ENCODE assay signal across 24 cellular contexts in genomic region chr11:77143405-77144020, GRCh38. TPM values are rescaled to one million over a fixed set of nuclear protein-coding genes. Genes with fewer than 3 reads are reported as not detected.
"Had no signal": no experiment of that assay in that cellular context is flagged by ENCODE, and none has a peak within 500 bp of the region (broad histone marks: within the 10 kb centered on the region; RNA-seq: fewer than 3 reads in every experiment).

No MANE protein-coding gene starts in this region.

- H3K4me3 Mint-ChIP-seq: activated B cell treated with CpG ODN at 0.5 μM for 24 hours; activated CD4-positive, alpha-beta T cell treated with anti-CD3 and anti-CD28 coated beads, Interleukin-2, amount 10 ng/mL, durations not matched to agents 24 days and 14 days; activated naive CD4-positive, alpha-beta T cell treated with anti-CD3 and anti-CD28 coated beads, Interleukin-2, amount 10 ng/mL, durations not matched to agents 7 days and 5 days; activated naive CD8-positive, alpha-beta T cell treated with anti-CD3 and anti-CD28 coated beads, Interleukin-2, amount 50 U/mL, for 24 hours; activated T-cell treated with anti-CD3 and anti-CD28 coated beads, Interleukin-2, amount 50 U/mL, for 4 hours; central memory CD8-positive, alpha-beta T cell had no signal

- H3K9me3 Mint-ChIP-seq: activated B cell treated with CpG ODN at 0.5 μM for 24 hours; activated CD4-positive, alpha-beta T cell treated with anti-CD3 and anti-CD28 coated beads, Interleukin-2, amount 10 ng/mL, durations not matched to agents 24 days and 14 days; activated naive CD4-positive, alpha-beta T cell treated with anti-CD3 and anti-CD28 coated beads, Interleukin-2, amount 10 ng/mL, durations not matched to agents 7 days and 5 days; activated naive CD8-positive, alpha-beta T cell treated with anti-CD3 and anti-CD28 coated beads, Interleukin-2, amount 50 U/mL, for 24 hours; activated T-cell treated with anti-CD3 and anti-CD28 coated beads, Interleukin-2, amount 50 U/mL, for 4 hours; central memory CD8-positive, alpha-beta T cell had no signal

- H3K4me3 ChIP-seq: ascending aorta, body of pancreas, MG63, PC-9 had no signal

- H3K27me3 ChIP-seq: ascending aorta, body of pancreas, MG63 had no signal

- H3K4me1 ChIP-seq: ascending aorta had no signal

- ATAC-seq: activated naive CD8-positive, alpha-beta T cell treated with anti-CD3 and anti-CD28 coated beads, Interleukin-2, amount 50 U/mL, for 24 hours; activated T-cell treated with anti-CD3 and anti-CD28 coated beads, Interleukin-2, amount 50 U/mL, for 4 hours; body of pancreas had no signal

- H3K27me3 Mint-ChIP-seq: central memory CD8-positive, alpha-beta T cell had no signal

- H3K36me3 Mint-ChIP-seq: activated naive CD4-positive, alpha-beta T cell treated with anti-CD3 and anti-CD28 coated beads, Interleukin-2, amount 10 ng/mL, durations not matched to agents 7 days and 5 days had no signal

- DNase-seq: activated B cell treated with CpG ODN at 0.5 μM for 24 hours; activated CD4-positive, alpha-beta T cell treated with anti-CD3 and anti-CD28 coated beads for 1 hour; activated CD4-positive, alpha-beta T cell treated with anti-CD3 and anti-CD28 coated beads, Interleukin-2, amount 10 ng/mL, durations not matched to agents 24 days and 14 days; activated CD4-positive, alpha-beta T cell treated with anti-CD3 and anti-CD28 coated beads, Interleukin-2, amount 50 U/mL, for 48 hours; activated CD8-positive, alpha-beta memory T cell treated with anti-CD3 and anti-CD28 coated beads for 24 hours; activated gamma-delta T cell; activated naive CD4-positive, alpha-beta T cell treated with anti-CD3 and anti-CD28 coated beads, Interleukin-2, amount 10 ng/mL, durations not matched to agents 7 days and 5 days; activated naive CD8-positive, alpha-beta T cell treated with anti-CD3 and anti-CD28 coated beads, Interleukin-2, amount 50 U/mL, for 24 hours; activated T-cell treated with anti-CD3 and anti-CD28 coated beads, Interleukin-2, amount 50 U/mL, for 4 hours; amniotic stem cell; body of pancreas; MG63; NCI-H1105 treated with DMSO at 0.1 percent for 48 hours; NCI-H1436 treated with DMSO at 0.1 percent for 48 hours; NCI-H187; NCI-H2081; NCI-H510A treated with DMSO at 0.1 percent for 48 hours; PC-9; SIG-M5; T-helper 2 cell; T1000 had no signal

- H3K4me2 ChIP-seq: PC-9 had no signal

- H3K27ac ChIP-seq: ascending aorta, body of pancreas, PC-9 had no signal

- H3K9me3 ChIP-seq: ascending aorta, body of pancreas, MG63 had no signal

- H3K36me3 ChIP-seq: ascending aorta, MG63 had no signal

- H3K27ac Mint-ChIP-seq: activated B cell treated with CpG ODN at 0.5 μM for 24 hours; activated CD4-positive, alpha-beta T cell treated with anti-CD3 and anti-CD28 coated beads, Interleukin-2, amount 10 ng/mL, durations not matched to agents 24 days and 14 days; activated naive CD4-positive, alpha-beta T cell treated with anti-CD3 and anti-CD28 coated beads, Interleukin-2, amount 10 ng/mL, durations not matched to agents 7 days and 5 days; activated naive CD8-positive, alpha-beta T cell treated with anti-CD3 and anti-CD28 coated beads, Interleukin-2, amount 50 U/mL, for 24 hours had no signal

- H2AFZ ChIP-seq: PC-9 had no signal

RNA-seq across cellular contexts. Expression of gene OMP, which starts 40.9 kb away (rescaled TPM):
- total RNA-seq: activated B cell treated with CpG ODN at 0.5 μM for 24 hours; activated CD4-positive, alpha-beta T cell treated with anti-CD3 and anti-CD28 coated beads, Interleukin-2, amount 10 ng/mL, durations not matched to agents 24 days and 14 days; activated T-cell treated with anti-CD3 and anti-CD28 coated beads, Interleukin-2, amount 50 U/mL, for 4 hours; ascending aorta; body of pancreas; bronchial epithelial cell had no signal
